15 cellular contexts compared by ENCODE assay signal in genomic region chr5:57225553-57225952, GRCh38.
"Had no signal": no experiment of that assay in that cellular context is flagged by ENCODE, and none has a peak within 500 bp of the region (broad histone marks: within the 10 kb centered on the region; RNA-seq: fewer than 3 reads in every experiment).

No MANE protein-coding gene starts in this region.

- H3K4me1 ChIP-seq: pancreas had no signal

- H3K27me3 ChIP-seq: dorsolateral prefrontal cortex, pancreas, tibial nerve, vagina had no signal

- H3K4me1 Mint-ChIP-seq: endodermal cell had no signal

- H3K27ac ChIP-seq: dorsolateral prefrontal cortex, lower lobe of right lung, pancreas, SK-N-MC, tibial nerve, vagina had no signal

- DNase-seq: activated gamma-delta T cell; activated naive CD8-positive, alpha-beta T cell treated with anti-CD3 and anti-CD28 coated beads, Interleukin-2, amount 10 ng/mL, durations not matched to agents 7 days and 5 days; anterior cingulate cortex; dorsolateral prefrontal cortex; endodermal cell; head of caudate nucleus; lower lobe of right lung; pancreas; stimulated activated CD4-positive, alpha-beta T cell treated with anti-CD3 and anti-CD28 coated beads, Interleukin-12 subunit alpha, Interleukin-12 subunit beta, amount 100 ng/mL, for 4 hours; stimulated activated naive B cell treated with anti-CD40 and anti-IgM and Interleukin-4, amounts not matched to agents 10 μg/mL and 1 μg/mL and 100 μg/mL, for 72 hours; substantia nigra; T-helper 9 cell had no signal

- H3K27ac Mint-ChIP-seq: activated naive CD8-positive, alpha-beta T cell treated with anti-CD3 and anti-CD28 coated beads, Interleukin-2, amount 10 ng/mL, durations not matched to agents 7 days and 5 days; endodermal cell; stimulated activated naive B cell treated with anti-CD40 and anti-IgM and Interleukin-4, amounts not matched to agents 10 μg/mL and 1 μg/mL and 100 μg/mL, for 72 hours had no signal

- H3K36me3 ChIP-seq: lower lobe of right lung, pancreas had no signal

- H3K4me3 Mint-ChIP-seq: activated naive CD8-positive, alpha-beta T cell treated with anti-CD3 and anti-CD28 coated beads, Interleukin-2, amount 10 ng/mL, durations not matched to agents 7 days and 5 days; endodermal cell; stimulated activated naive B cell treated with anti-CD40 and anti-IgM and Interleukin-4, amounts not matched to agents 10 μg/mL and 1 μg/mL and 100 μg/mL, for 72 hours had no signal

- H3K9me3 Mint-ChIP-seq: activated naive CD8-positive, alpha-beta T cell treated with anti-CD3 and anti-CD28 coated beads, Interleukin-2, amount 10 ng/mL, durations not matched to agents 7 days and 5 days; endodermal cell; stimulated activated naive B cell treated with anti-CD40 and anti-IgM and Interleukin-4, amounts not matched to agents 10 μg/mL and 1 μg/mL and 100 μg/mL, for 72 hours had no signal

- H3K9me3 ChIP-seq: lower lobe of right lung, pancreas, tibial nerve, vagina had no signal

- H3K27me3 Mint-ChIP-seq: activated naive CD8-positive, alpha-beta T cell treated with anti-CD3 and anti-CD28 coated beads, Interleukin-2, amount 10 ng/mL, durations not matched to agents 7 days and 5 days; stimulated activated naive B cell treated with anti-CD40 and anti-IgM and Interleukin-4, amounts not matched to agents 10 μg/mL and 1 μg/mL and 100 μg/mL, for 72 hours had no signal

- H3K4me3 ChIP-seq: dorsolateral prefrontal cortex, lower lobe of right lung, pancreas, SK-N-MC, tibial nerve, vagina had no signal

- ATAC-seq: lower lobe of right lung; stimulated activated naive B cell treated with anti-CD40 and anti-IgM and Interleukin-4, amounts not matched to agents 10 μg/mL and 1 μg/mL and 100 μg/mL, for 72 hours had no signal
